22 cellular contexts compared by ENCODE assay signal in the genomic region with DNA sequence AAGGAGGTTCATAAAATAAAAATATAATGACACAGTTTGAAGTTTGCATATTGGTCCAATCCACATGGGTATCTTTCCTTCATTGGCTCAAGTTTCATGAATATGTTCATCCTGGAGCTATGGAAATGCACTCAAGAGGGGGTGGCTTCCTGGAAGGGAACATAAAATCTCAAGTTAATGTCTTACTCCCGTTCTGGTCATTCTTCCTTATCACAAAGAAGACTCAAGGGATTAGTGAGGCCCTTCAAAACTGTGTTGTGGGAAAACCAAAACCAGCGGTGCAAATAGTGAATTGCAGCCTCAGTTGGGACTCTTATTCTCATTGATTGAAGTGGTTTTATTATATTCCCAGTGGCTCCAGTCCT.
DNase-seq lines count a peak whose midpoint lies in the region; ATAC-seq and TF ChIP-seq lines count a peak whose summit lies in the region.
"Had no signal": no experiment of that assay in that cellular context is flagged by ENCODE, and none has a peak within 500 bp of the region (broad histone marks: within the 10 kb centered on the region; RNA-seq: fewer than 3 reads in every experiment).

No MANE protein-coding gene starts in this region.

- no peaks in the 10 kb centered on the region for H3K9me3 ChIP-seq in DOHH2 (ENCODE audit: control insufficient read depth, insufficient read depth, low read length)
- H3K9me3 ChIP-seq in PC-3 (ENCODE audit: low read length) = no peaks in the 10 kb centered on the region
- H3K9me3 ChIP-seq: prostate gland had no signal

- TF ChIP-seq CTCF in DOHH2 (IDR thresholded peaks at IDR 0.05; ENCODE audit: low read depth, low read length, poor library complexity, severe bottlenecking) (no peak), PC-3 (conservative IDR thresholded peaks at IDR 0.05; ENCODE audit: low read depth, low read length) (no peak), fibroblast of pulmonary artery (IDR thresholded peaks at IDR 0.05; ENCODE audit: low read length, missing control alignments) (no peak), osteocyte (IDR thresholded peaks at IDR 0.05) (no peak)

- H3K4me1 ChIP-seq in DOHH2 (ENCODE audit: control insufficient read depth, low read length) (peaks cover 36% of the 10 kb centered on the region), PC-3 (ENCODE audit: insufficient read depth, low read length) (peaks cover 44% of the 10 kb centered on the region)
- H3K4me1 ChIP-seq: prostate gland had no signal

- H2AFZ ChIP-seq in PC-3 (ENCODE audit: low read length) = no peak overlapping the region

- peak overlapping the region; percentile 80 for H3K9ac ChIP-seq in PC-3 (ENCODE audit: low read length)

- H3K4me2 ChIP-seq in DOHH2 (ENCODE audit: low read length) (peak overlapping the region; percentile 5; the same call in 1 of the 2 replicates), PC-3 (ENCODE audit: low read length) (peak overlapping the region; percentile 76)

- H3K9me2 ChIP-seq in DOHH2 (replicated peaks; ENCODE audit: control insufficient read depth, low read length) (no peaks in the 10 kb centered on the region), PC-3 (replicated peaks; ENCODE audit: low read length) (no peaks in the 10 kb centered on the region)

- CTCF ChIA-PET in PC-3 (lab: Charles Lee) = no interaction called here

- peak overlapping the region; percentile 29 for H3K27ac Mint-ChIP-seq in osteocyte (ENCODE audit: unreplicated experiment)
- H3K27ac Mint-ChIP-seq in activated T-helper 17 cell treated with anti-CD3 and anti-CD28 coated beads, Interleukin-2, amount 50 U/mL, for 72 hours = no peak overlapping the region
- H3K27ac Mint-ChIP-seq: activated CD8-positive, alpha-beta T cell treated with anti-CD3 and anti-CD28 coated beads for 36 hours; activated naive CD8-positive, alpha-beta T cell; dendritic cell treated with granulocyte-macrophage colony-stimulating factor and Interleukin-4, amounts not matched to agents 40 ng/mL and 50 ng/mL, for 4 days had no signal

- H3F3A ChIP-seq in DOHH2 (ENCODE audit: control insufficient read depth, insufficient read depth) (no peaks in the 10 kb centered on the region), PC-3 (ENCODE audit: low read length, unreplicated experiment) (peaks cover 22% of the 10 kb centered on the region)

- no peaks in the 10 kb centered on the region for H3K9me3 Mint-ChIP-seq in osteocyte (ENCODE audit: unreplicated experiment)
- H3K9me3 Mint-ChIP-seq in activated T-helper 17 cell treated with anti-CD3 and anti-CD28 coated beads, Interleukin-2, amount 50 U/mL, for 72 hours = no peaks in the 10 kb centered on the region
- H3K9me3 Mint-ChIP-seq: activated CD8-positive, alpha-beta T cell treated with anti-CD3 and anti-CD28 coated beads for 36 hours; dendritic cell treated with granulocyte-macrophage colony-stimulating factor and Interleukin-4, amounts not matched to agents 40 ng/mL and 50 ng/mL, for 4 days had no signal

- no peaks in the 10 kb centered on the region for H3K27me3 ChIP-seq in DOHH2 (ENCODE audit: control insufficient read depth, low read length)
- H3K27me3 ChIP-seq in PC-3 (ENCODE audit: low read length) = no peaks in the 10 kb centered on the region

- no peaks in the 10 kb centered on the region for H3K36me3 Mint-ChIP-seq in osteocyte (ENCODE audit: unreplicated experiment)
- H3K36me3 Mint-ChIP-seq in activated T-helper 17 cell treated with anti-CD3 and anti-CD28 coated beads, Interleukin-2, amount 50 U/mL, for 72 hours (ENCODE audit: low read depth) = no peaks in the 10 kb centered on the region
- H3K36me3 Mint-ChIP-seq: activated naive CD8-positive, alpha-beta T cell had no signal

- POLR2A ChIA-PET in PC-3 (lab: Charles Lee; ENCODE audit: unreplicated experiment) = no interaction called here

- H3K79me2 ChIP-seq in DOHH2 (ENCODE audit: control insufficient read depth, low read length) (no peaks in the 10 kb centered on the region), PC-3 (ENCODE audit: low read length) (no peaks in the 10 kb centered on the region)

- H3K36me3 ChIP-seq in DOHH2 (ENCODE audit: control insufficient read depth, low read length) (no peaks in the 10 kb centered on the region), PC-3 (ENCODE audit: low read depth, low read length) (no peaks in the 10 kb centered on the region)
- H3K36me3 ChIP-seq: prostate gland had no signal

- intact Hi-C loops in PC-3 (cut with micrococcal nuclease) = no loop called here

- TSS peak; percentile 68 for BruUV-seq in PC-3 (replicated peaks; lab: Mats Ljungman, UMichigan)

- H3K4me3 ChIP-seq in DOHH2 (ENCODE audit: low read length) (no peak overlapping the region), PC-3 (ENCODE audit: low read length) (peak overlapping the region; percentile 41), fibroblast of pulmonary artery (replicated peaks; ENCODE audit: low read depth, low read length) (no peak overlapping the region)
- H3K4me3 ChIP-seq: prostate gland had no signal

- H3K4me1 Mint-ChIP-seq in osteocyte (ENCODE audit: unreplicated experiment) = peaks cover 67% of the 10 kb centered on the region
- H3K4me1 Mint-ChIP-seq in activated T-helper 17 cell treated with anti-CD3 and anti-CD28 coated beads, Interleukin-2, amount 50 U/mL, for 72 hours = no peaks in the 10 kb centered on the region

- ATAC-seq in PC-3 = no peak
- no peak for ATAC-seq in activated T-helper 17 cell treated with anti-CD3 and anti-CD28 coated beads, Interleukin-2, amount 50 U/mL, for 72 hours (replicated peaks)
- ATAC-seq: activated CD8-positive, alpha-beta T cell treated with anti-CD3 and anti-CD28 coated beads for 36 hours; left cardiac atrium had no signal

- DNase-seq in PC-3 (no peak), fibroblast of pulmonary artery (ENCODE audit: low read depth) (peak; percentile 29), osteocyte (ENCODE audit: extremely low spot score, unreplicated experiment) (no peak), SHP77 treated with DMSO at 0.1 percent for 48 hours (lab: John Stamatoyannopoulos, UW) (no peak), HPDE6-E6E7 (ENCODE audit: extremely low spot score) (no peak)
- no peak for DNase-seq in activated CD4-positive, CD25-positive, alpha-beta regulatory T cell treated with anti-CD3 and anti-CD28 coated beads, Interleukin-2, amount 50 U/mL, for 72 hours
- DNase-seq: activated CD8-positive, alpha-beta T cell treated with anti-CD3 and anti-CD28 coated beads for 36 hours; aorta; central memory CD4-positive, alpha-beta T cell; glutamatergic neuron; left cardiac atrium; mammary epithelial cell; NCI-H2081; NCI-H345; NCI-H774; stimulated activated naive CD4-positive, alpha-beta T cell treated with Interleukin-2 at 50 U/mL for 16 hours had no signal

- no peaks in the 10 kb centered on the region for H4K20me1 ChIP-seq in DOHH2 (ENCODE audit: control insufficient read depth, insufficient read depth, low read depth, low read length)
- no peaks in the 10 kb centered on the region for H4K20me1 ChIP-seq in PC-3 (ENCODE audit: low read length)

- H3K27me3 Mint-ChIP-seq in osteocyte (ENCODE audit: unreplicated experiment) = no peaks in the 10 kb centered on the region
- H3K27me3 Mint-ChIP-seq in activated T-helper 17 cell treated with anti-CD3 and anti-CD28 coated beads, Interleukin-2, amount 50 U/mL, for 72 hours = peaks cover 6% of the 10 kb centered on the region
- H3K27me3 Mint-ChIP-seq: activated CD8-positive, alpha-beta T cell treated with anti-CD3 and anti-CD28 coated beads for 36 hours; activated naive CD8-positive, alpha-beta T cell; dendritic cell treated with granulocyte-macrophage colony-stimulating factor and Interleukin-4, amounts not matched to agents 40 ng/mL and 50 ng/mL, for 4 days had no signal

- H3K4me3 Mint-ChIP-seq in osteocyte (ENCODE audit: unreplicated experiment) = no peak overlapping the region
- H3K4me3 Mint-ChIP-seq in activated T-helper 17 cell treated with anti-CD3 and anti-CD28 coated beads, Interleukin-2, amount 50 U/mL, for 72 hours = no peak overlapping the region
- H3K4me3 Mint-ChIP-seq: activated CD8-positive, alpha-beta T cell treated with anti-CD3 and anti-CD28 coated beads for 36 hours; activated naive CD8-positive, alpha-beta T cell; dendritic cell treated with granulocyte-macrophage colony-stimulating factor and Interleukin-4, amounts not matched to agents 40 ng/mL and 50 ng/mL, for 4 days had no signal

- no peak overlapping the region for H3K27ac ChIP-seq in DOHH2 (ENCODE audit: low read depth, low read length)
- peak overlapping the region; percentile 99 for H3K27ac ChIP-seq in PC-3 (ENCODE audit: low read length)
- H3K27ac ChIP-seq: prostate gland, RWPE1 had no signal
